Comparison of ENCODE assay signal across 10 cellular contexts in genomic region chr2:174051741-174052638, GRCh38.
DNase-seq lines count a peak whose midpoint lies in the region; ATAC-seq and TF ChIP-seq lines count a peak whose summit lies in the region.
"Had no signal": no experiment of that assay in that cellular context is flagged by ENCODE, and none has a peak within 500 bp of the region (broad histone marks: within the 10 kb centered on the region; RNA-seq: fewer than 3 reads in every experiment).

No MANE protein-coding gene starts in this region.

- H3K4me1 ChIP-seq in right cardiac atrium (ENCODE audit: control insufficient read depth, insufficient read depth, low read length) (peaks cover 7% of the 10 kb centered on the region), ascending aorta (no peaks in the 10 kb centered on the region)

- TF ChIP-seq CTCF in WI38 (IDR thresholded peaks at IDR 0.05; ENCODE audit: low read depth, low read length): no peak
- TF ChIP-seq CTCF in type B pancreatic cell (conservative IDR thresholded peaks at IDR 0.05): no peak
- no peak for TF ChIP-seq CTCF in ascending aorta (IDR thresholded peaks at IDR 0.05)

- peak overlapping the region; percentile 63 for H3K4me3 Mint-ChIP-seq in type B pancreatic cell

- no peaks in the 10 kb centered on the region for H3K36me3 ChIP-seq in ascending aorta

- no peaks in the 10 kb centered on the region for H3K27me3 ChIP-seq in right cardiac atrium (ENCODE audit: control insufficient read depth, insufficient read depth)
- H3K27me3 ChIP-seq in ascending aorta: no peaks in the 10 kb centered on the region

- H3K4me1 Mint-ChIP-seq in type B pancreatic cell (ENCODE audit: unreplicated experiment): peaks cover 37% of the 10 kb centered on the region

- H3K4me3 ChIP-seq in WI38 (ENCODE audit: low read depth, low read length) (peak overlapping the region; percentile 3; the same call in 1 of the 2 replicates), right cardiac atrium (ENCODE audit: low read length) (no peak overlapping the region), ascending aorta (no peak overlapping the region)

- DNase-seq in NCI-H1694 (lab: John Stamatoyannopoulos, UW) (peak; percentile 18), NCI-H1694 treated with DMSO at 0.1 percent for 48 hours (lab: John Stamatoyannopoulos, UW) (no peak), right cardiac atrium (peak; percentile 21 to 78 (median 49)), type B pancreatic cell (ENCODE audit: extremely low spot score, unreplicated experiment) (no peak), ascending aorta (ENCODE audit: low spot score in 2 of 2) (no peak), NCI-H774 (lab: John Stamatoyannopoulos, UW) (no peak)
- DNase-seq: 8988T, NCI-H446 had no signal

- H3K9me3 Mint-ChIP-seq in type B pancreatic cell: peaks cover 5% of the 10 kb centered on the region

- no peak overlapping the region for H3K27ac ChIP-seq in right cardiac atrium (ENCODE audit: low read length)
- H3K27ac ChIP-seq in ascending aorta: no peak overlapping the region

- intact Hi-C loops in right cardiac atrium (cut with DNase I): no loop called here
- intact Hi-C loops in ascending aorta (cut with DNase I): no loop called here

- H3K9me3 ChIP-seq in right cardiac atrium (ENCODE audit: control insufficient read depth, low read length): no peaks in the 10 kb centered on the region
- H3K9me3 ChIP-seq in ascending aorta: no peaks in the 10 kb centered on the region

- H3K27me3 Mint-ChIP-seq in type B pancreatic cell: no peaks in the 10 kb centered on the region

- ATAC-seq in right cardiac atrium: peak; percentile 80 to 86
- no peak for ATAC-seq in HG03432 (IDR thresholded peaks at IDR 0.05; ENCODE audit: unreplicated experiment)

- H3K36me3 Mint-ChIP-seq in type B pancreatic cell: peaks cover 3% of the 10 kb centered on the region

- WGBS in right cardiac atrium: 40% methylated on average over 14 of the region's 14 CpGs

- peak overlapping the region; percentile 96 for H3K27ac Mint-ChIP-seq in type B pancreatic cell

Comparison
In these comparisons a context has a peak if more than half of its experiments do, and no peak if none do; other contexts are left out.
1. DNase-seq: peak in NCI-H1694 (single experiment) and right cardiac atrium (3 of 3); none in NCI-H1694 treated with DMSO at 0.1 percent for 48 hours (single experiment), type B pancreatic cell (single experiment), ascending aorta (0 of 2) and NCI-H774 (single experiment).